Comparison of ENCODE assay signal across 30 cellular contexts in genomic region chr16:78213751-78214150, GRCh38.
"Had no signal": no experiment of that assay in that cellular context is flagged by ENCODE, and none has a peak within 500 bp of the region (broad histone marks: within the 10 kb centered on the region; RNA-seq: fewer than 3 reads in every experiment).

No MANE protein-coding gene starts in this region.

- H3K27me3 Mint-ChIP-seq: activated B cell treated with CpG ODN at 0.5 μM for 24 hours; activated CD8-positive, alpha-beta T cell treated with anti-CD3 and anti-CD28 coated beads for 36 hours; activated naive CD8-positive, alpha-beta T cell; activated T-helper 17 cell treated with anti-CD3 and anti-CD28 coated beads, Interleukin-2, amount 50 U/mL, for 72 hours; central memory CD8-positive, alpha-beta T cell; dendritic cell treated with granulocyte-macrophage colony-stimulating factor and Interleukin-4, amounts not matched to agents 40 ng/mL and 50 ng/mL, for 4 days; T-helper 17 cell had no signal

- H3K9me3 ChIP-seq: esophagus squamous epithelium, heart left ventricle had no signal

- H3K4me3 ChIP-seq: coronary artery, dorsolateral prefrontal cortex, esophagus squamous epithelium, heart left ventricle had no signal

- H3K4me1 ChIP-seq: heart left ventricle had no signal

- H3K27ac Mint-ChIP-seq: activated B cell treated with CpG ODN at 0.5 μM for 24 hours; activated CD8-positive, alpha-beta T cell treated with anti-CD3 and anti-CD28 coated beads for 36 hours; activated naive CD8-positive, alpha-beta T cell; activated T-helper 17 cell treated with anti-CD3 and anti-CD28 coated beads, Interleukin-2, amount 50 U/mL, for 72 hours; dendritic cell treated with granulocyte-macrophage colony-stimulating factor and Interleukin-4, amounts not matched to agents 40 ng/mL and 50 ng/mL, for 4 days; T-helper 17 cell; T-helper 2 cell treated with Interferon-gamma antibody and Interleukin-4, amounts not matched to agents 5 μg/mL and 100 μg/mL, for 36 hours had no signal

- H3K4me3 Mint-ChIP-seq: activated B cell treated with CpG ODN at 0.5 μM for 24 hours; activated CD8-positive, alpha-beta T cell treated with anti-CD3 and anti-CD28 coated beads for 36 hours; activated naive CD8-positive, alpha-beta T cell; activated T-cell treated with anti-CD3 and anti-CD28 coated beads, Interleukin-2, amount 50 U/mL, for 4 hours; activated T-helper 17 cell treated with anti-CD3 and anti-CD28 coated beads, Interleukin-2, amount 50 U/mL, for 72 hours; central memory CD8-positive, alpha-beta T cell; dendritic cell treated with granulocyte-macrophage colony-stimulating factor and Interleukin-4, amounts not matched to agents 40 ng/mL and 50 ng/mL, for 4 days; T-helper 17 cell; T-helper 2 cell treated with Interferon-gamma antibody and Interleukin-4, amounts not matched to agents 5 μg/mL and 100 μg/mL, for 36 hours had no signal

- H3K27ac ChIP-seq: brain microvascular endothelial cell, coronary artery, dorsolateral prefrontal cortex, esophagus squamous epithelium, heart left ventricle, WERI-Rb-1 had no signal

- H3K4me1 Mint-ChIP-seq: activated T-helper 17 cell treated with anti-CD3 and anti-CD28 coated beads, Interleukin-2, amount 50 U/mL, for 72 hours; central memory CD8-positive, alpha-beta T cell; T-helper 17 cell had no signal

- H3K27me3 ChIP-seq: brain microvascular endothelial cell, dorsolateral prefrontal cortex, esophagus squamous epithelium, heart left ventricle had no signal

- H3K36me3 ChIP-seq: brain microvascular endothelial cell, esophagus squamous epithelium, heart left ventricle, WERI-Rb-1 had no signal

- ATAC-seq: activated CD4-positive, CD25-positive, alpha-beta regulatory T cell treated with anti-CD3 and anti-CD28 coated beads, Interleukin-2, amount 50 U/mL, for 24 hours; activated CD8-positive, alpha-beta T cell treated with anti-CD3 and anti-CD28 coated beads for 36 hours; activated T-cell treated with anti-CD3 and anti-CD28 coated beads, Interleukin-2, amount 50 U/mL, for 4 hours; activated T-helper 17 cell treated with anti-CD3 and anti-CD28 coated beads, Interleukin-2, amount 50 U/mL, for 72 hours; heart left ventricle; T-helper 17 cell had no signal

- H3K9me3 Mint-ChIP-seq: activated CD8-positive, alpha-beta T cell treated with anti-CD3 and anti-CD28 coated beads for 36 hours; activated T-cell treated with anti-CD3 and anti-CD28 coated beads, Interleukin-2, amount 50 U/mL, for 4 hours; activated T-helper 17 cell treated with anti-CD3 and anti-CD28 coated beads, Interleukin-2, amount 50 U/mL, for 72 hours; central memory CD8-positive, alpha-beta T cell; dendritic cell treated with granulocyte-macrophage colony-stimulating factor and Interleukin-4, amounts not matched to agents 40 ng/mL and 50 ng/mL, for 4 days; T-helper 2 cell treated with Interferon-gamma antibody and Interleukin-4, amounts not matched to agents 5 μg/mL and 100 μg/mL, for 36 hours had no signal

- DNase-seq: activated B cell treated with CpG ODN at 0.5 μM for 24 hours; activated CD4-positive, alpha-beta T cell treated with anti-CD3 and anti-CD28 coated beads for 48 hours; activated CD4-positive, alpha-beta T cell treated with anti-CD3 and anti-CD28 coated beads, Interleukin-2, amount 50 U/mL, for 1 hour; activated CD4-positive, alpha-beta T cell treated with anti-CD3 and anti-CD28 coated beads, Interleukin-2, amount 50 U/mL, for 48 hours; activated CD8-positive, alpha-beta memory T cell treated with anti-CD3 and anti-CD28 coated beads for 24 hours; activated CD8-positive, alpha-beta T cell treated with anti-CD3 and anti-CD28 coated beads for 36 hours; activated effector memory CD4-positive, alpha-beta T cell treated with Interleukin-2 at 50 U/mL for 16 hours; activated gamma-delta T cell treated with Interleukin-2 at 50 U/mL for 16 hours; activated naive CD4-positive, alpha-beta T cell treated with anti-CD3 and anti-CD28 coated beads, Interleukin-2, amount 50 U/mL, for 16 hours; activated naive CD4-positive, alpha-beta T cell treated with Interleukin-2 at 50 U/mL for 16 hours; activated T-cell treated with anti-CD3 and anti-CD28 coated beads, Interleukin-2, amount 50 U/mL, for 4 hours; amniotic stem cell; anterior cingulate cortex; brain microvascular endothelial cell; dorsolateral prefrontal cortex; effector memory CD4-positive, alpha-beta T cell; erythroblast; esophagus squamous epithelium; heart left ventricle; T-helper 1 cell; T-helper 17 cell; T1000; WERI-Rb-1 had no signal
